1 cellular context compared by ENCODE assay signal in the genomic region with DNA sequence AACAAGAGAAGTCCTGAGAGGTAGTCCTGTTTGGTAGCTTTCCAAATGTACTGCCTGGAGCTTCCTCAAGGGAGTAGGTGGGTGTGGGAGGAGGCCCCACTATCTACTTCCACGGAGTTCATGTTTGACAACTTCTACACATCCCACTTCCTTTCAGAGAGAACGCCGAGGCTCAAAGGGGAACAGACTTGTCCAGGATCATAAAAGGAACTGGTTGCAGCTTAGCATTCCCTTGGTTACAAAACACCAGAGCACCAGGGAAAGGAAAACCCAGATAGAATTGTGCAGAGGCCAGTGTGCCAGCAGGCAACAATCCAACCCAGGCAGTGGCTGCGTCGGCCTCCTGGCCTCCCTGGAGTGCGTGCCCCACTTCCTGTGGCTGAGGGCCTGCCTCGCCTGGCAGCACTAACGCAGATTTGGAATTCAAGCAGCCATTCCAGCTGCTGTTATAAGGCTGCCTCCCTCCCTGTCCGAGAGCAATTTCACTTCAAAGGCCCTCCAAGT.
TF ChIP-seq lines count a peak whose summit lies in the region.

No MANE protein-coding gene starts in this region.

TF ChIP-seq in K562, 482 proteins besides CTCF, POLR2A, EP300 and RAD21 (continues in another document):
- TF ChIP-seq, protein P1, sequence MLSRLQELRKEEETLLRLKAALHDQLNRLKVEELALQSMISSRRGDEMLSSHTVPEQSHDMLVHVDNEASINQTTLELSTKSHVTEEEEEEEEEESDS (CRISPR knock-in tag; IDR thresholded peaks at IDR 0.05), result no peak
- no peak for TF ChIP-seq PCBP2 (IDR thresholded peaks at IDR 0.05; ENCODE audit: low read depth, low read length, poor library complexity, severe bottlenecking)
- no peak for TF ChIP-seq HDAC3 (IDR thresholded peaks at IDR 0.05; ENCODE audit: borderline replicate concordance, partially characterized antibody)
- no peak for TF ChIP-seq PHF20 (IDR thresholded peaks at IDR 0.05; ENCODE audit: partially characterized antibody)
- TF ChIP-seq CAMTA2 (CRISPR knock-in tag; conservative IDR thresholded peaks at IDR 0.05), result no peak
- no peak for TF ChIP-seq TAL1 (IDR thresholded peaks at IDR 0.05)
- no peak for TF ChIP-seq ILK (tag; IDR thresholded peaks at IDR 0.05; ENCODE audit: borderline replicate concordance, low read depth)
- TF ChIP-seq GTF2A2 (tag; IDR thresholded peaks at IDR 0.05), result no peak
- no peak for TF ChIP-seq ZNF778 (CRISPR knock-in tag; IDR thresholded peaks at IDR 0.05)
- no peak for TF ChIP-seq NFE2L1 (tag; IDR thresholded peaks at IDR 0.05; ENCODE audit: borderline replicate concordance, low read depth)
- no peak for TF ChIP-seq CBFB (CRISPR knock-in tag; IDR thresholded peaks at IDR 0.05)
- no peak for TF ChIP-seq TCF7L2 (IDR thresholded peaks at IDR 0.05; ENCODE audit: low read depth, low read length)
- TF ChIP-seq NR2F6 (CRISPR knock-in tag; IDR thresholded peaks at IDR 0.05), result no peak
- no peak for TF ChIP-seq HMG20A (CRISPR knock-in tag; conservative IDR thresholded peaks at IDR 0.05)
- TF ChIP-seq, protein P2, sequence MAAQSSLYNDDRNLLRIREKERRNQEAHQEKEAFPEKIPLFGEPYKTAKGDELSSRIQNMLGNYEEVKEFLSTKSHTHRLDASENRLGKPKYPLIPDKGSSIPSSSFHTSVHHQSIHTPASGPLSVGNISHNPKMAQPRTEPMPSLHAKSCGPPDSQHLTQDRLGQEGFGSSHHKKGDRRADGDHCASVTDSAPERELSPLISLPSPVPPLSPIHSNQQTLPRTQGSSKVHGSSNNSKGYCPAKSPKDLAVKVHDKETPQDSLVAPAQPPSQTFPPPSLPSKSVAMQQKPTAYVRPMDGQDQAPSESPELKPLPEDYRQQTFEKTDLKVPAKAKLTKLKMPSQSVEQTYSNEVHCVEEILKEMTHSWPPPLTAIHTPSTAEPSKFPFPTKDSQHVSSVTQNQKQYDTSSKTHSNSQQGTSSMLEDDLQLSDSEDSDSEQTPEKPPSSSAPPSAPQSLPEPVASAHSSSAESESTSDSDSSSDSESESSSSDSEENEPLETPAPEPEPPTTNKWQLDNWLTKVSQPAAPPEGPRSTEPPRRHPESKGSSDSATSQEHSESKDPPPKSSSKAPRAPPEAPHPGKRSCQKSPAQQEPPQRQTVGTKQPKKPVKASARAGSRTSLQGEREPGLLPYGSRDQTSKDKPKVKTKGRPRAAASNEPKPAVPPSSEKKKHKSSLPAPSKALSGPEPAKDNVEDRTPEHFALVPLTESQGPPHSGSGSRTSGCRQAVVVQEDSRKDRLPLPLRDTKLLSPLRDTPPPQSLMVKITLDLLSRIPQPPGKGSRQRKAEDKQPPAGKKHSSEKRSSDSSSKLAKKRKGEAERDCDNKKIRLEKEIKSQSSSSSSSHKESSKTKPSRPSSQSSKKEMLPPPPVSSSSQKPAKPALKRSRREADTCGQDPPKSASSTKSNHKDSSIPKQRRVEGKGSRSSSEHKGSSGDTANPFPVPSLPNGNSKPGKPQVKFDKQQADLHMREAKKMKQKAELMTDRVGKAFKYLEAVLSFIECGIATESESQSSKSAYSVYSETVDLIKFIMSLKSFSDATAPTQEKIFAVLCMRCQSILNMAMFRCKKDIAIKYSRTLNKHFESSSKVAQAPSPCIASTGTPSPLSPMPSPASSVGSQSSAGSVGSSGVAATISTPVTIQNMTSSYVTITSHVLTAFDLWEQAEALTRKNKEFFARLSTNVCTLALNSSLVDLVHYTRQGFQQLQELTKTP (IDR thresholded peaks at IDR 0.05; ENCODE audit: low read depth in 1 of 2, partially characterized antibody in 2 of 2), result no peak
- TF ChIP-seq, protein P3, sequence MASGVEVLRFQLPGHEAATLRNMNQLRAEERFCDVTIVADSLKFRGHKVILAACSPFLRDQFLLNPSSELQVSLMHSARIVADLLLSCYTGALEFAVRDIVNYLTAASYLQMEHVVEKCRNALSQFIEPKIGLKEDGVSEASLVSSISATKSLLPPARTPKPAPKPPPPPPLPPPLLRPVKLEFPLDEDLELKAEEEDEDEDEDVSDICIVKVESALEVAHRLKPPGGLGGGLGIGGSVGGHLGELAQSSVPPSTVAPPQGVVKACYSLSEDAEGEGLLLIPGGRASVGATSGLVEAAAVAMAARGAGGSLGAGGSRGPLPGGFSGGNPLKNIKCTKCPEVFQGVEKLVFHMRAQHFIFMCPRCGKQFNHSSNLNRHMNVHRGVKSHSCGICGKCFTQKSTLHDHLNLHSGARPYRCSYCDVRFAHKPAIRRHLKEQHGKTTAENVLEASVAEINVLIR (CRISPR knock-in tag; IDR thresholded peaks at IDR 0.05), result no peak
- TF ChIP-seq SMAD4 (CRISPR knock-in tag; conservative IDR thresholded peaks at IDR 0.05), result peak; percentile 19; the same call in 1 of the 2 replicates
- TF ChIP-seq HNRNPL (IDR thresholded peaks at IDR 0.05; ENCODE audit: low read depth, low read length), result no peak
- TF ChIP-seq, protein P4, sequence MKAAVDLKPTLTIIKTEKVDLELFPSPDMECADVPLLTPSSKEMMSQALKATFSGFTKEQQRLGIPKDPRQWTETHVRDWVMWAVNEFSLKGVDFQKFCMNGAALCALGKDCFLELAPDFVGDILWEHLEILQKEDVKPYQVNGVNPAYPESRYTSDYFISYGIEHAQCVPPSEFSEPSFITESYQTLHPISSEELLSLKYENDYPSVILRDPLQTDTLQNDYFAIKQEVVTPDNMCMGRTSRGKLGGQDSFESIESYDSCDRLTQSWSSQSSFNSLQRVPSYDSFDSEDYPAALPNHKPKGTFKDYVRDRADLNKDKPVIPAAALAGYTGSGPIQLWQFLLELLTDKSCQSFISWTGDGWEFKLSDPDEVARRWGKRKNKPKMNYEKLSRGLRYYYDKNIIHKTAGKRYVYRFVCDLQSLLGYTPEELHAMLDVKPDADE (conservative IDR thresholded peaks at IDR 0.05; ENCODE audit: control insufficient read depth, low read depth, low read length), result no peak
- TF ChIP-seq MTF1 (CRISPR knock-in tag; IDR thresholded peaks at IDR 0.05; ENCODE audit: borderline replicate concordance), result no peak
- TF ChIP-seq MTA3 (IDR thresholded peaks at IDR 0.05; ENCODE audit: borderline replicate concordance), result no peak
- TF ChIP-seq MAFG (tag; conservative IDR thresholded peaks at IDR 0.05), result no peak
- no peak for TF ChIP-seq BRF1 (IDR thresholded peaks at IDR 0.05; ENCODE audit: borderline replicate concordance, extremely low read depth, insufficient read length)
- no peak for TF ChIP-seq DNMT1 (IDR thresholded peaks at IDR 0.05)
- no peak for TF ChIP-seq ZNF384 (IDR thresholded peaks at IDR 0.05; ENCODE audit: low read depth, low read length)
- TF ChIP-seq ZNF77 (CRISPR knock-in tag; IDR thresholded peaks at IDR 0.05), result no peak
- TF ChIP-seq, protein P5, sequence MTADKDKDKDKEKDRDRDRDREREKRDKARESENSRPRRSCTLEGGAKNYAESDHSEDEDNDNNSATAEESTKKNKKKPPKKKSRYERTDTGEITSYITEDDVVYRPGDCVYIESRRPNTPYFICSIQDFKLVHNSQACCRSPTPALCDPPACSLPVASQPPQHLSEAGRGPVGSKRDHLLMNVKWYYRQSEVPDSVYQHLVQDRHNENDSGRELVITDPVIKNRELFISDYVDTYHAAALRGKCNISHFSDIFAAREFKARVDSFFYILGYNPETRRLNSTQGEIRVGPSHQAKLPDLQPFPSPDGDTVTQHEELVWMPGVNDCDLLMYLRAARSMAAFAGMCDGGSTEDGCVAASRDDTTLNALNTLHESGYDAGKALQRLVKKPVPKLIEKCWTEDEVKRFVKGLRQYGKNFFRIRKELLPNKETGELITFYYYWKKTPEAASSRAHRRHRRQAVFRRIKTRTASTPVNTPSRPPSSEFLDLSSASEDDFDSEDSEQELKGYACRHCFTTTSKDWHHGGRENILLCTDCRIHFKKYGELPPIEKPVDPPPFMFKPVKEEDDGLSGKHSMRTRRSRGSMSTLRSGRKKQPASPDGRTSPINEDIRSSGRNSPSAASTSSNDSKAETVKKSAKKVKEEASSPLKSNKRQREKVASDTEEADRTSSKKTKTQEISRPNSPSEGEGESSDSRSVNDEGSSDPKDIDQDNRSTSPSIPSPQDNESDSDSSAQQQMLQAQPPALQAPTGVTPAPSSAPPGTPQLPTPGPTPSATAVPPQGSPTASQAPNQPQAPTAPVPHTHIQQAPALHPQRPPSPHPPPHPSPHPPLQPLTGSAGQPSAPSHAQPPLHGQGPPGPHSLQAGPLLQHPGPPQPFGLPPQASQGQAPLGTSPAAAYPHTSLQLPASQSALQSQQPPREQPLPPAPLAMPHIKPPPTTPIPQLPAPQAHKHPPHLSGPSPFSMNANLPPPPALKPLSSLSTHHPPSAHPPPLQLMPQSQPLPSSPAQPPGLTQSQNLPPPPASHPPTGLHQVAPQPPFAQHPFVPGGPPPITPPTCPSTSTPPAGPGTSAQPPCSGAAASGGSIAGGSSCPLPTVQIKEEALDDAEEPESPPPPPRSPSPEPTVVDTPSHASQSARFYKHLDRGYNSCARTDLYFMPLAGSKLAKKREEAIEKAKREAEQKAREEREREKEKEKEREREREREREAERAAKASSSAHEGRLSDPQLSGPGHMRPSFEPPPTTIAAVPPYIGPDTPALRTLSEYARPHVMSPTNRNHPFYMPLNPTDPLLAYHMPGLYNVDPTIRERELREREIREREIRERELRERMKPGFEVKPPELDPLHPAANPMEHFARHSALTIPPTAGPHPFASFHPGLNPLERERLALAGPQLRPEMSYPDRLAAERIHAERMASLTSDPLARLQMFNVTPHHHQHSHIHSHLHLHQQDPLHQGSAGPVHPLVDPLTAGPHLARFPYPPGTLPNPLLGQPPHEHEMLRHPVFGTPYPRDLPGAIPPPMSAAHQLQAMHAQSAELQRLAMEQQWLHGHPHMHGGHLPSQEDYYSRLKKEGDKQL (CRISPR knock-in tag; IDR thresholded peaks at IDR 0.05; ENCODE audit: borderline replicate concordance), result no peak
- no peak for TF ChIP-seq MEIS2 (IDR thresholded peaks at IDR 0.05; ENCODE audit: partially characterized antibody)
- TF ChIP-seq PHTF2 (CRISPR knock-in tag; IDR thresholded peaks at IDR 0.05), result no peak
- TF ChIP-seq, protein P6, sequence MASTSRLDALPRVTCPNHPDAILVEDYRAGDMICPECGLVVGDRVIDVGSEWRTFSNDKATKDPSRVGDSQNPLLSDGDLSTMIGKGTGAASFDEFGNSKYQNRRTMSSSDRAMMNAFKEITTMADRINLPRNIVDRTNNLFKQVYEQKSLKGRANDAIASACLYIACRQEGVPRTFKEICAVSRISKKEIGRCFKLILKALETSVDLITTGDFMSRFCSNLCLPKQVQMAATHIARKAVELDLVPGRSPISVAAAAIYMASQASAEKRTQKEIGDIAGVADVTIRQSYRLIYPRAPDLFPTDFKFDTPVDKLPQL (IDR thresholded peaks at IDR 0.05; ENCODE audit: extremely low read depth, insufficient read length), result no peak
- TF ChIP-seq, protein P7, sequence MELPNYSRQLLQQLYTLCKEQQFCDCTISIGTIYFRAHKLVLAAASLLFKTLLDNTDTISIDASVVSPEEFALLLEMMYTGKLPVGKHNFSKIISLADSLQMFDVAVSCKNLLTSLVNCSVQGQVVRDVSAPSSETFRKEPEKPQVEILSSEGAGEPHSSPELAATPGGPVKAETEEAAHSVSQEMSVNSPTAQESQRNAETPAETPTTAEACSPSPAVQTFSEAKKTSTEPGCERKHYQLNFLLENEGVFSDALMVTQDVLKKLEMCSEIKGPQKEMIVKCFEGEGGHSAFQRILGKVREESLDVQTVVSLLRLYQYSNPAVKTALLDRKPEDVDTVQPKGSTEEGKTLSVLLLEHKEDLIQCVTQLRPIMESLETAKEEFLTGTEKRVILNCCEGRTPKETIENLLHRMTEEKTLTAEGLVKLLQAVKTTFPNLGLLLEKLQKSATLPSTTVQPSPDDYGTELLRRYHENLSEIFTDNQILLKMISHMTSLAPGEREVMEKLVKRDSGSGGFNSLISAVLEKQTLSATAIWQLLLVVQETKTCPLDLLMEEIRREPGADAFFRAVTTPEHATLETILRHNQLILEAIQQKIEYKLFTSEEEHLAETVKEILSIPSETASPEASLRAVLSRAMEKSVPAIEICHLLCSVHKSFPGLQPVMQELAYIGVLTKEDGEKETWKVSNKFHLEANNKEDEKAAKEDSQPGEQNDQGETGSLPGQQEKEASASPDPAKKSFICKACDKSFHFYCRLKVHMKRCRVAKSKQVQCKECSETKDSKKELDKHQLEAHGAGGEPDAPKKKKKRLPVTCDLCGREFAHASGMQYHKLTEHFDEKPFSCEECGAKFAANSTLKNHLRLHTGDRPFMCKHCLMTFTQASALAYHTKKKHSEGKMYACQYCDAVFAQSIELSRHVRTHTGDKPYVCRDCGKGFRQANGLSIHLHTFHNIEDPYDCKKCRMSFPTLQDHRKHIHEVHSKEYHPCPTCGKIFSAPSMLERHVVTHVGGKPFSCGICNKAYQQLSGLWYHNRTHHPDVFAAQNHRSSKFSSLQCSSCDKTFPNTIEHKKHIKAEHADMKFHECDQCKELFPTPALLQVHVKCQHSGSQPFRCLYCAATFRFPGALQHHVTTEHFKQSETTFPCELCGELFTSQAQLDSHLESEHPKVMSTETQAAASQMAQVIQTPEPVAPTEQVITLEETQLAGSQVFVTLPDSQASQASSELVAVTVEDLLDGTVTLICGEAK (IDR thresholded peaks at IDR 0.05), result no peak
- TF ChIP-seq, protein P7 (CRISPR knock-in tag; IDR thresholded peaks at IDR 0.05), result no peak
- no peak for TF ChIP-seq PPARD (CRISPR knock-in tag; IDR thresholded peaks at IDR 0.05)
- no peak for TF ChIP-seq HCFC1 (IDR thresholded peaks at IDR 0.05; ENCODE audit: low read depth, low read length)
